Comparison of ENCODE assay signal across 34 cellular contexts in genomic region chr17:28530926-28531325, GRCh38. TPM values are rescaled to one million over a fixed set of nuclear protein-coding genes. Genes with fewer than 3 reads are reported as not detected.
"Had no signal": no experiment of that assay in that cellular context is flagged by ENCODE, and none has a peak within 500 bp of the region (broad histone marks: within the 10 kb centered on the region; RNA-seq: fewer than 3 reads in every experiment).

No MANE protein-coding gene starts in this region.

- H3K4me3 ChIP-seq: cardiac muscle cell, SJCRH30, SK-N-MC had no signal

- ATAC-seq: activated CD8-positive, alpha-beta memory T cell treated with anti-CD3 and anti-CD28 coated beads, Interleukin-2, amount 10 ng/mL, durations not matched to agents 7 days and 5 days; Panc1 had no signal

- DNase-seq: activated CD4-positive, alpha-beta memory T cell treated with anti-CD3 and anti-CD28 coated beads, Interleukin-2, amount 10 ng/mL, durations not matched to agents 7 days and 5 days; activated CD4-positive, alpha-beta T cell treated with anti-CD3 and anti-CD28 coated beads for 1 hour; activated CD4-positive, alpha-beta T cell treated with anti-CD3 and anti-CD28 coated beads for 48 hours; activated CD4-positive, CD25-positive, alpha-beta regulatory T cell; activated CD8-positive, alpha-beta memory T cell treated with anti-CD3 and anti-CD28 coated beads for 24 hours; activated CD8-positive, alpha-beta memory T cell treated with anti-CD3 and anti-CD28 coated beads, Interleukin-2, amount 10 ng/mL, durations not matched to agents 7 days and 5 days; activated CD8-positive, alpha-beta memory T cell treated with anti-CD3 and anti-CD28 coated beads, Interleukin-2, amount 50 U/mL, for 48 hours; activated effector memory CD4-positive, alpha-beta T cell treated with anti-CD3 and anti-CD28 coated beads, Interleukin-2, amount 50 U/mL, for 16 hours; activated naive CD4-positive, alpha-beta T cell; activated naive CD4-positive, alpha-beta T cell treated with anti-CD3 and anti-CD28 coated beads, Interleukin-2, amount 50 U/mL, for 16 hours; activated naive CD8-positive, alpha-beta T cell treated with anti-CD3 and anti-CD28 coated beads for 36 hours; activated T-cell treated with anti-CD3 and anti-CD28 coated beads, Interleukin-2, amount 50 U/mL, for 48 hours; amniotic stem cell; aorta; Karpas-422; NCI-H1105; NCI-H1417 treated with DMSO at 0.1 percent for 48 hours; NCI-H187 treated with DMSO at 0.1 percent for 48 hours; NCI-H2081; NCI-H2171 treated with DMSO at 0.1 percent for 48 hours; NCI-H226; NCI-H446 treated with DMSO at 0.1 percent for 48 hours; SHP77; SJCRH30; T1000; WERI-Rb-1 had no signal

- H3K36me3 ChIP-seq: cardiac muscle cell, SJCRH30, WERI-Rb-1 had no signal

- H3K27me3 ChIP-seq: cardiac muscle cell had no signal

- H3K27ac ChIP-seq: cardiac muscle cell, SJCRH30, SK-N-MC, WERI-Rb-1 had no signal

- H3K9me3 ChIP-seq: SJCRH30 had no signal

RNA-seq across cellular contexts. Expression of gene FOXN1, which starts 24.8 kb away (rescaled TPM):
- total RNA-seq: activated CD4-positive, alpha-beta memory T cell treated with anti-CD3 and anti-CD28 coated beads, Interleukin-2, amount 10 ng/mL, durations not matched to agents 7 days and 5 days; activated CD8-positive, alpha-beta memory T cell treated with anti-CD3 and anti-CD28 coated beads, Interleukin-2, amount 10 ng/mL, durations not matched to agents 7 days and 5 days; activated naive CD8-positive, alpha-beta T cell treated with anti-CD3 and anti-CD28 coated beads for 36 hours; aorta; chondrocyte; MCF 10A; RPMI7951; SJCRH30; T-helper 1 cell treated with Interleukin-12 subunit alpha and Interleukin-12 subunit beta and Interleukin-4 antibody, amounts not matched to agents 30 ng/mL and 1 ng/mL, for 36 hours; T-helper 2 cell treated with Interferon-gamma antibody and Interleukin-4, amounts not matched to agents 100 ng/mL and 5 ng/mL, for 36 hours had no signal
- polyA plus RNA-seq: aorta, cardiac muscle cell had no signal

RNA-seq across cellular contexts. Expression of gene SLC13A2, which starts 57.5 kb away (rescaled TPM):
- total RNA-seq: activated CD4-positive, alpha-beta memory T cell treated with anti-CD3 and anti-CD28 coated beads, Interleukin-2, amount 10 ng/mL, durations not matched to agents 7 days and 5 days; activated CD8-positive, alpha-beta memory T cell treated with anti-CD3 and anti-CD28 coated beads, Interleukin-2, amount 10 ng/mL, durations not matched to agents 7 days and 5 days; activated naive CD8-positive, alpha-beta T cell treated with anti-CD3 and anti-CD28 coated beads for 36 hours; aorta; cardiac muscle cell; chondrocyte; MCF 10A; RPMI7951; SJCRH30; T-helper 1 cell treated with Interleukin-12 subunit alpha and Interleukin-12 subunit beta and Interleukin-4 antibody, amounts not matched to agents 30 ng/mL and 1 ng/mL, for 36 hours; T-helper 2 cell treated with Interferon-gamma antibody and Interleukin-4, amounts not matched to agents 100 ng/mL and 5 ng/mL, for 36 hours had no signal
- polyA plus RNA-seq: cardiac muscle cell had no signal
